ENCODE assay signal across 1 cellular context in genomic region chr16:69327585-69328310, GRCh38.
TF ChIP-seq lines count a peak whose summit lies in the region.

No MANE protein-coding gene starts in this region.

TF ChIP-seq in A549, 52 proteins besides CTCF, POLR2A, EP300 and RAD21 (continued from another document):
- TF ChIP-seq KDM5A (IDR thresholded peaks at IDR 0.05) (no peak), RCOR1 (IDR thresholded peaks at IDR 0.05; ENCODE audit: low read depth, low read length) (no peak), E2F6 (IDR thresholded peaks at IDR 0.05; ENCODE audit: borderline replicate concordance, low read depth) (no peak), ZNF302 (CRISPR knock-in tag; IDR thresholded peaks at IDR 0.05) (no peak)
